Comparison of ENCODE assay signal across 7 cellular contexts in genomic region chr19:40467007-40467565, GRCh38. TPM values are rescaled to one million over a fixed set of nuclear protein-coding genes. Genes with fewer than 3 reads are reported as not detected.
DNase-seq lines count a peak whose midpoint lies in the region; ATAC-seq, FAIRE-seq and TF ChIP-seq lines count a peak whose summit lies in the region.

No MANE protein-coding gene starts in this region.

- intact Hi-C loops in body of pancreas (cut with DNase I), result no loop called here

- no peaks in the 10 kb centered on the region for H3K79me2 ChIP-seq in keratinocyte (ENCODE audit: control insufficient read depth, insufficient read depth, low read length)

- H3K4me1 ChIP-seq in HUES48 (ENCODE audit: control insufficient read depth, insufficient read depth, low read length), result 0 out of 2 replicates have a peak, but pooled peaks cover 4% of the 10 kb centered on the region
- H3K4me1 ChIP-seq in body of pancreas, result peaks cover 30% of the 10 kb centered on the region
- peaks cover 27% of the 10 kb centered on the region for H3K4me1 ChIP-seq in keratinocyte (ENCODE audit: control insufficient read depth, extremely low read depth, insufficient read depth, low read length)

- no peak for TF ChIP-seq POLR2A in body of pancreas (IDR thresholded peaks at IDR 0.05)

- H2AFZ ChIP-seq in keratinocyte (ENCODE audit: control insufficient read depth, low read length), result peak overlapping the region; percentile 43

- peaks cover 27% of the 10 kb centered on the region for H3K27me3 ChIP-seq in HUES48 (ENCODE audit: control insufficient read depth, insufficient read depth, low read length)
- no peaks in the 10 kb centered on the region for H3K27me3 ChIP-seq in body of pancreas
- peaks cover 7% of the 10 kb centered on the region for H3K27me3 ChIP-seq in keratinocyte (ENCODE audit: control insufficient read depth, extremely low read depth, insufficient read depth, low read length)

- no peak for FAIRE-seq in keratinocyte (lab: Jason Lieb, UNC)

- ATAC-seq in body of pancreas (no peak), GM21576 (IDR thresholded peaks at IDR 0.05; ENCODE audit: unreplicated experiment) (no peak), GM21717 (IDR thresholded peaks at IDR 0.05; ENCODE audit: unreplicated experiment) (no peak)

- DNase-seq in body of pancreas (peak in 3 of 4 donors; percentile 14 to 20 (median 17)), keratinocyte (ENCODE audit: low read depth, low spot score) (no peak), substantia nigra (lab: John Stamatoyannopoulos, UW) (peak in 6 of 49 donors; percentile 4 to 57 (median 25))
- no peak for DNase-seq in activated CD4-positive, alpha-beta T cell treated with anti-CD3 and anti-CD28 coated beads for 1 hour

- no peaks in the 10 kb centered on the region for H3K9me3 ChIP-seq in HUES48 (ENCODE audit: control insufficient read depth, insufficient read depth, low read length)
- no peaks in the 10 kb centered on the region for H3K9me3 ChIP-seq in body of pancreas
- H3K9me3 ChIP-seq in keratinocyte (ENCODE audit: control insufficient read depth, low read depth, low read length), result no peaks in the 10 kb centered on the region

- H3K27ac ChIP-seq in HUES48 (ENCODE audit: low read depth, low read length), result no peak overlapping the region
- no peak overlapping the region for H3K27ac ChIP-seq in body of pancreas
- no peak overlapping the region for H3K27ac ChIP-seq in keratinocyte (ENCODE audit: control insufficient read depth, insufficient read depth, low read length)
- H3K27ac ChIP-seq in substantia nigra (ENCODE audit: low read depth, low read length, poor library complexity, severe bottlenecking), result peak overlapping the region; percentile 42

- H3K9me1 ChIP-seq in keratinocyte (ENCODE audit: control insufficient read depth, extremely low read depth, insufficient read depth, low read length), result no peaks in the 10 kb centered on the region

- peak overlapping the region; percentile 93 for H3K4me2 ChIP-seq in keratinocyte (ENCODE audit: control insufficient read depth, extremely low read depth, insufficient read depth, low read depth, low read length)

- peak overlapping the region; percentile 42; the same call in 1 of the 2 replicates for H3K4me3 ChIP-seq in HUES48 (ENCODE audit: low read depth, low read length)
- H3K4me3 ChIP-seq in body of pancreas, result no peak overlapping the region
- H3K4me3 ChIP-seq in keratinocyte (ENCODE audit: control insufficient read depth in 2 of 3, extremely low read depth in 1 of 3, insufficient read depth in 2 of 3, low read depth in 1 of 3, low read length in 3 of 3), result peak overlapping the region in 2 of 3 experiments; percentile 23 to 86

- H3K36me3 ChIP-seq in HUES48 (ENCODE audit: control insufficient read depth, insufficient read depth, low read length), result no peaks in the 10 kb centered on the region
- no peaks in the 10 kb centered on the region for H3K36me3 ChIP-seq in body of pancreas (replicated peaks in 1 of 2; ENCODE audit: insufficient read depth in 1 of 2, low read depth in 2 of 2)
- H3K36me3 ChIP-seq in keratinocyte (ENCODE audit: control insufficient read depth in 2 of 2, extremely low read depth in 1 of 2, insufficient read depth in 2 of 2, low read length in 2 of 2), result no peaks in the 10 kb centered on the region

- TF ChIP-seq CTCF in body of pancreas (IDR thresholded peaks at IDR 0.05) (no peak), keratinocyte (optimal IDR thresholded peaks at IDR 0.05 in 1 of 3, IDR thresholded peaks at IDR 0.05 in 1 of 3, conservative IDR thresholded peaks at IDR 0.05 in 1 of 3; ENCODE audit: extremely low read depth in 1 of 3, insufficient read depth in 2 of 3, low read length in 3 of 3) (no peak)

- no peaks in the 10 kb centered on the region for H4K20me1 ChIP-seq in keratinocyte (ENCODE audit: control insufficient read depth, extremely low read depth, insufficient read depth, low read length)

- WGBS in body of pancreas, 2 donors, result 3 to 7% methylated on average over 25 to 38 of the region's 74 CpGs

- dilution Hi-C loops in keratinocyte (cut with MboI; ENCODE audit: extremely low pct_ligation_motif_present, low sequenced_read_pairs), result no loop called here

- H3K9ac ChIP-seq in HUES48 (ENCODE audit: low read depth, low read length), result no peak overlapping the region
- H3K9ac ChIP-seq in keratinocyte (ENCODE audit: control insufficient read depth, extremely low read depth, insufficient read depth, low read length), result no peak overlapping the region

RNA-seq across cellular contexts. Expression of gene SPTBN4, which starts 0.3 kb away (rescaled TPM):
- 1 to 10 TPM; 1.8 to 6.3 TPM for total RNA-seq in body of pancreas
- polyA plus RNA-seq in keratinocyte, result 0.06 to 0.28 TPM (median 0.17 TPM) in 3 replicates
- not detected for polyA plus RNA-seq in keratinocyte (2011; ENCODE audit: low read depth)
- polyA plus RNA-seq in keratinocyte (2011; cell fraction: cytosol; rRNA removed), result 0.12 TPM in 1 of 2 replicates, not detected in the other
- 0.20 and 0.57 TPM in 2 replicates for polyA plus RNA-seq in keratinocyte (2011; cell fraction: nucleus; rRNA removed)
- polyA plus RNA-seq in keratinocyte (2012; ENCODE audit: low replicate concordance), result 0.22 TPM in 1 of 2 replicates, not detected in the other
- not detected in 3 replicates for polyA minus RNA-seq in keratinocyte
- not detected for polyA minus RNA-seq in keratinocyte (2011; cell fraction: cytosol; rRNA and poly(A)+ RNA removed)
- polyA minus RNA-seq in keratinocyte (2011; cell fraction: nucleus; rRNA and poly(A)+ RNA removed), result not detected in 2 replicates

RNA-seq across cellular contexts. Expression of gene BLVRB, which starts 1.5 kb away (rescaled TPM):
- total RNA-seq in body of pancreas, result 100 to 1,000 TPM in 1 of 2 donors, 10 to 100 TPM in 1; 79.8 to 109 TPM
- polyA plus RNA-seq in keratinocyte, result 48.6 to 129 TPM (median 52.5 TPM) in 3 replicates
- 26.7 TPM for polyA plus RNA-seq in keratinocyte (2011; ENCODE audit: low read depth)
- polyA plus RNA-seq in keratinocyte (2011; cell fraction: cytosol; rRNA removed), result 57.0 and 105 TPM in 2 replicates
- polyA plus RNA-seq in keratinocyte (2011; cell fraction: nucleus; rRNA removed), result 39.1 and 52.7 TPM in 2 replicates
- polyA plus RNA-seq in keratinocyte (2012; ENCODE audit: low replicate concordance), result 75.2 and 154 TPM in 2 replicates
- polyA minus RNA-seq in keratinocyte, result 34.0 to 82.3 TPM (median 74.7 TPM) in 3 replicates
- 105 TPM for polyA minus RNA-seq in keratinocyte (2011; cell fraction: cytosol; rRNA and poly(A)+ RNA removed)
- 15.5 and 17.0 TPM in 2 replicates for polyA minus RNA-seq in keratinocyte (2011; cell fraction: nucleus; rRNA and poly(A)+ RNA removed)

RNA-seq across cellular contexts. Expression of gene SERTAD3, which starts 23.0 kb away (rescaled TPM):
- 10 to 100 TPM in 1 of 2 donors, 1 to 10 TPM in 1; 5.7 to 10.2 TPM for total RNA-seq in body of pancreas
- 11.8 to 16.1 TPM (median 13.2 TPM) in 3 replicates for polyA plus RNA-seq in keratinocyte
- polyA plus RNA-seq in keratinocyte (2011; ENCODE audit: low read depth), result 1.1 TPM
- polyA plus RNA-seq in keratinocyte (2011; cell fraction: cytosol; rRNA removed), result 9.0 and 9.9 TPM in 2 replicates
- polyA plus RNA-seq in keratinocyte (2011; cell fraction: nucleus; rRNA removed), result 11.3 and 14.8 TPM in 2 replicates
- polyA plus RNA-seq in keratinocyte (2012; ENCODE audit: low replicate concordance), result 11.9 and 19.4 TPM in 2 replicates
- 14.4 to 18.5 TPM (median 14.8 TPM) in 3 replicates for polyA minus RNA-seq in keratinocyte
- polyA minus RNA-seq in keratinocyte (2011; cell fraction: cytosol; rRNA and poly(A)+ RNA removed), result 35.3 TPM
- polyA minus RNA-seq in keratinocyte (2011; cell fraction: nucleus; rRNA and poly(A)+ RNA removed), result 9.1 and 9.6 TPM in 2 replicates

RNA-seq across cellular contexts. Expression of gene SERTAD1, which starts 41.3 kb away (rescaled TPM):
- 1 to 10 TPM; 6.9 to 7.3 TPM for total RNA-seq in body of pancreas
- polyA plus RNA-seq in keratinocyte, result 9.5 to 15.4 TPM (median 10.5 TPM) in 3 replicates
- polyA plus RNA-seq in keratinocyte (2011; ENCODE audit: low read depth), result 17.5 TPM
- polyA plus RNA-seq in keratinocyte (2011; cell fraction: cytosol; rRNA removed), result 7.1 and 13.0 TPM in 2 replicates
- polyA plus RNA-seq in keratinocyte (2011; cell fraction: nucleus; rRNA removed), result 8.1 and 10.9 TPM in 2 replicates
- 10.6 and 28.6 TPM in 2 replicates for polyA plus RNA-seq in keratinocyte (2012; ENCODE audit: low replicate concordance)
- polyA minus RNA-seq in keratinocyte, result 3.8 to 6.1 TPM (median 4.4 TPM) in 3 replicates
- polyA minus RNA-seq in keratinocyte (2011; cell fraction: cytosol; rRNA and poly(A)+ RNA removed), result 10.0 TPM
- polyA minus RNA-seq in keratinocyte (2011; cell fraction: nucleus; rRNA and poly(A)+ RNA removed), result 3.5 and 4.0 TPM in 2 replicates

RNA-seq across cellular contexts. Expression of gene PRX, which starts 53.9 kb away (rescaled TPM):
- total RNA-seq in body of pancreas, result 10 to 100 TPM in 1 of 2 donors, 1 to 10 TPM in 1; 5.7 to 14.8 TPM
- polyA plus RNA-seq in keratinocyte, result 0.22 to 0.49 TPM (median 0.42 TPM) in 3 replicates
- 0.56 TPM for polyA plus RNA-seq in keratinocyte (2011; ENCODE audit: low read depth)
- polyA plus RNA-seq in keratinocyte (2011; cell fraction: cytosol; rRNA removed), result 0.21 and 0.45 TPM in 2 replicates
- polyA plus RNA-seq in keratinocyte (2011; cell fraction: nucleus; rRNA removed), result 0.82 and 1.0 TPM in 2 replicates
- 0.45 and 0.90 TPM in 2 replicates for polyA plus RNA-seq in keratinocyte (2012; ENCODE audit: low replicate concordance)
- 0.13 to 0.33 TPM (median 0.32 TPM) in 3 replicates for polyA minus RNA-seq in keratinocyte
- polyA minus RNA-seq in keratinocyte (2011; cell fraction: cytosol; rRNA and poly(A)+ RNA removed), result 0.58 TPM
- polyA minus RNA-seq in keratinocyte (2011; cell fraction: nucleus; rRNA and poly(A)+ RNA removed), result 0.32 and 0.47 TPM in 2 replicates

Comparison
In these comparisons a context has a peak if more than half of its experiments do, and no peak if none do; other contexts are left out.
1. H3K4me3 ChIP-seq: peak in HUES48 (single experiment) and keratinocyte (2 of 3); none in body of pancreas (0 of 2).
2. DNase-seq: peak in body of pancreas (3 of 4); none in keratinocyte (single experiment) and activated CD4-positive, alpha-beta T cell treated with anti-CD3 and anti-CD28 coated beads for 1 hour (single experiment).